22 cellular contexts compared by ENCODE assay signal in genomic region chr9:125131778-125132177, GRCh38.
"Had no signal": no experiment of that assay in that cellular context is flagged by ENCODE, and none has a peak within 500 bp of the region (broad histone marks: within the 10 kb centered on the region; RNA-seq: fewer than 3 reads in every experiment).

No MANE protein-coding gene starts in this region.

- H3K36me3 ChIP-seq: gastroesophageal sphincter, heart left ventricle, vagina had no signal

- ATAC-seq: activated CD8-positive, alpha-beta T cell treated with anti-CD3 and anti-CD28 coated beads, Interleukin-2, amount 10 ng/mL, durations not matched to agents 7 days and 5 days; gastroesophageal sphincter; heart left ventricle; left cardiac atrium; stimulated activated naive B cell treated with anti-CD40 and anti-IgM and Interleukin-4, amounts not matched to agents 10 μg/mL and 1 μg/mL and 100 μg/mL, for 72 hours had no signal

- H3K27me3 Mint-ChIP-seq: activated naive CD8-positive, alpha-beta T cell treated with anti-CD3 and anti-CD28 coated beads for 36 hours; stimulated activated naive B cell treated with anti-CD40 and anti-IgM and Interleukin-4, amounts not matched to agents 10 μg/mL and 1 μg/mL and 100 μg/mL, for 72 hours had no signal

- H3K9me3 ChIP-seq: gastroesophageal sphincter, heart left ventricle, vagina had no signal

- H3K4me3 Mint-ChIP-seq: activated CD8-positive, alpha-beta T cell treated with anti-CD3 and anti-CD28 coated beads, Interleukin-2, amount 10 ng/mL, durations not matched to agents 7 days and 5 days; activated naive CD8-positive, alpha-beta T cell treated with anti-CD3 and anti-CD28 coated beads for 36 hours; stimulated activated naive B cell treated with anti-CD40 and anti-IgM and Interleukin-4, amounts not matched to agents 10 μg/mL and 1 μg/mL and 100 μg/mL, for 72 hours had no signal

- DNase-seq: activated CD4-positive, alpha-beta T cell treated with anti-CD3 and anti-CD28 coated beads, Interleukin-2, amount 50 U/mL, for 1 hour; activated CD4-positive, CD25-positive, alpha-beta regulatory T cell treated with anti-CD3 and anti-CD28 coated beads, Interleukin-2, amount 50 U/mL, for 72 hours; activated CD8-positive, alpha-beta T cell treated with anti-CD3 and anti-CD28 coated beads, Interleukin-2, amount 10 ng/mL, durations not matched to agents 7 days and 5 days; activated naive CD4-positive, alpha-beta T cell treated with Interleukin-2 at 50 U/mL for 16 hours; activated naive CD8-positive, alpha-beta T cell treated with anti-CD3 and anti-CD28 coated beads for 36 hours; amygdala; cerebellar nuclear complex; heart left ventricle; islet precursor cell; left cardiac atrium; nucleus accumbens; posterior cingulate gyrus; stimulated activated CD4-positive, alpha-beta T cell treated with anti-CD3 and anti-CD28 coated beads, Interleukin-2, amount 100 ng/mL, for 48 hours; stimulated activated CD8-positive, alpha-beta memory T cell treated with anti-CD3 and anti-CD28 coated beads, Interleukin-4, amount 100 ng/mL, for 48 hours; stimulated activated naive B cell treated with anti-CD40 and anti-IgM and Interleukin-4, amounts not matched to agents 10 μg/mL and 1 μg/mL and 100 μg/mL, for 72 hours; T-helper 2 cell; trophoblast cell; WERI-Rb-1 had no signal

- H3K4me3 ChIP-seq: coronary artery, gastroesophageal sphincter, heart left ventricle, vagina had no signal

- H3K4me1 ChIP-seq: gastroesophageal sphincter had no signal

- H3K27me3 ChIP-seq: gastroesophageal sphincter, heart left ventricle, vagina had no signal

- H3K27ac Mint-ChIP-seq: activated CD8-positive, alpha-beta T cell treated with anti-CD3 and anti-CD28 coated beads, Interleukin-2, amount 10 ng/mL, durations not matched to agents 7 days and 5 days; activated naive CD8-positive, alpha-beta T cell treated with anti-CD3 and anti-CD28 coated beads for 36 hours; activated T-helper 2 cell treated with anti-CD3 and anti-CD28 coated beads, Interferon-gamma antibody, Interleukin-2, Interleukin-4, amounts not matched to agents 10 μg/mL and 5 μg/mL and 100 μg/mL, durations not matched to agents 14 hours and 24 hours and 36 hours; stimulated activated naive B cell treated with anti-CD40 and anti-IgM and Interleukin-4, amounts not matched to agents 10 μg/mL and 1 μg/mL and 100 μg/mL, for 72 hours had no signal

- H3K27ac ChIP-seq: coronary artery, gastroesophageal sphincter, heart left ventricle, vagina, WERI-Rb-1 had no signal
